ENCODE assay signal across 12 cellular contexts in genomic region chr14:96176811-96177211, GRCh38. TPM values are rescaled to one million over a fixed set of nuclear protein-coding genes. Genes with fewer than 3 reads are reported as not detected.
A peak's percentile ranks its signal among the peaks of the same experiment; 100 is the strongest.
DNase-seq lines count a peak whose midpoint lies in the region; ATAC-seq, FAIRE-seq and TF ChIP-seq lines count a peak whose summit lies in the region.
"Had no signal": no experiment of that assay in that cellular context is flagged by ENCODE, and none has a peak within 500 bp of the region (broad histone marks: within the 10 kb centered on the region; RNA-seq: fewer than 3 reads in every experiment).

No MANE protein-coding gene starts in this region.

- no peaks in the 10 kb centered on the region for H3K36me3 Mint-ChIP-seq in T-cell
- H3K36me3 Mint-ChIP-seq in naive thymus-derived CD8-positive, alpha-beta T cell: no peaks in the 10 kb centered on the region
- H3K36me3 Mint-ChIP-seq: brain had no signal

- no peak overlapping the region for H3K27ac Mint-ChIP-seq in T-cell
- H3K27ac Mint-ChIP-seq in naive thymus-derived CD8-positive, alpha-beta T cell: no peak overlapping the region
- H3K27ac Mint-ChIP-seq: T-helper 1 cell treated with Interleukin-12 subunit alpha and Interleukin-12 subunit beta and Interleukin-4 antibody, amounts not matched to agents 30 μg/mL and 1 μg/mL, for 36 hours had no signal

- intact Hi-C loops in kidney (cut with DNase I): no loop called here
- intact Hi-C loops in thyroid gland (cut with DNase I): no loop called here

- no peaks in the 10 kb centered on the region for H3K27me3 ChIP-seq in thyroid gland

- TF ChIP-seq CTCF in choroid plexus epithelial cell (conservative IDR thresholded peaks at IDR 0.05; ENCODE audit: low read depth, low read length) (no peak), kidney (IDR thresholded peaks at IDR 0.05; ENCODE audit: borderline replicate concordance, extremely low read depth, insufficient read depth) (no peak), thyroid gland (IDR thresholded peaks at IDR 0.05) (no peak)

- POLR2A ChIA-PET in T-cell (lab: Charles Lee): no interaction called here
- POLR2A ChIA-PET in naive thymus-derived CD8-positive, alpha-beta T cell (lab: Charles Lee): no interaction called here

- H3K36me3 ChIP-seq in kidney (ENCODE audit: control insufficient read depth in 1 of 2, insufficient read depth in 2 of 2, low read length in 2 of 2) (no peaks in the 10 kb centered on the region), thyroid gland (no peaks in the 10 kb centered on the region)

- no peak overlapping the region for H3K27ac ChIP-seq in kidney (ENCODE audit: low read depth in 2 of 2, low read length in 2 of 2)
- H3K27ac ChIP-seq in thyroid gland: peak overlapping the region in 1 of 3 donors; percentile 22

- H3K9me3 Mint-ChIP-seq in T-cell: peaks cover 0 to 3% (median 0%) of the 10 kb centered on the region in 3 donors
- H3K9me3 Mint-ChIP-seq in naive thymus-derived CD8-positive, alpha-beta T cell: no peaks in the 10 kb centered on the region
- H3K9me3 Mint-ChIP-seq: T-helper 1 cell treated with Interleukin-12 subunit alpha and Interleukin-12 subunit beta and Interleukin-4 antibody, amounts not matched to agents 30 μg/mL and 1 μg/mL, for 36 hours had no signal

- ATAC-seq in T-cell (replicated peaks in 1 of 4): no peak
- no peak for ATAC-seq in naive thymus-derived CD8-positive, alpha-beta T cell

- H3K4me1 Mint-ChIP-seq in T-cell: peaks cover 0 to 11% (median 8%) of the 10 kb centered on the region in 3 donors
- H3K4me1 Mint-ChIP-seq in naive thymus-derived CD8-positive, alpha-beta T cell: peaks cover 0 to 8% (median 5%) of the 10 kb centered on the region in 4 donors

- WGBS in thyroid gland, 2 donors: 8 to 18% methylated on average over 8 of the region's 8 CpGs

- DNase-seq in HTR-8/SVneo (ENCODE audit: insufficient read length, low spot score): no peak
- peak; percentile 78 for DNase-seq in choroid plexus epithelial cell (ENCODE audit: low read depth)
- peak; percentile 30 for DNase-seq in kidney
- DNase-seq in thyroid gland: peak; percentile 60 to 67
- no peak for DNase-seq in stimulated activated CD4-positive, alpha-beta T cell treated with anti-CD3 and anti-CD28 coated beads, Interleukin-2, amount 100 ng/mL, for 48 hours
- DNase-seq in NAMALWA (ENCODE audit: low spot score): no peak
- no peak for DNase-seq in T-cell
- no peak for DNase-seq in naive thymus-derived CD8-positive, alpha-beta T cell
- DNase-seq: Kasumi-1 had no signal

- TF ChIP-seq POLR2A in thyroid gland (IDR thresholded peaks at IDR 0.05): no peak

- CTCF ChIA-PET in T-cell (lab: Charles Lee): no interaction called here

- no peak overlapping the region for H3K9ac ChIP-seq in kidney (ENCODE audit: low read length in 2 of 2)

- H3K27me3 Mint-ChIP-seq in T-cell: peaks cover 19 to 28% of the 10 kb centered on the region in 2 donors
- H3K27me3 Mint-ChIP-seq in naive thymus-derived CD8-positive, alpha-beta T cell: peaks cover 15 to 28% (median 23%) of the 10 kb centered on the region in 5 donors

- H3K4me1 ChIP-seq in kidney (ENCODE audit: control insufficient read depth in 1 of 2, insufficient read depth in 1 of 2, low read depth in 1 of 2, low read length in 2 of 2): peaks cover 0 to 2% of the 10 kb centered on the region in 2 donors
- peaks cover 17 to 29% of the 10 kb centered on the region in 2 donors for H3K4me1 ChIP-seq in thyroid gland

- H3K9me3 ChIP-seq in kidney (ENCODE audit: control insufficient read depth in 1 of 2, low read length in 2 of 2) (no peaks in the 10 kb centered on the region), thyroid gland (no peaks in the 10 kb centered on the region)

- FAIRE-seq in HTR-8/SVneo (lab: Jason Lieb, UNC) (peak; percentile 86), kidney (lab: Jason Lieb, UNC) (no peak)
- FAIRE-seq: H54 had no signal

- H3K4me3 Mint-ChIP-seq in T-cell: no peak overlapping the region
- H3K4me3 Mint-ChIP-seq in naive thymus-derived CD8-positive, alpha-beta T cell: no peak overlapping the region
- H3K4me3 Mint-ChIP-seq: brain; T-helper 1 cell treated with Interleukin-12 subunit alpha and Interleukin-12 subunit beta and Interleukin-4 antibody, amounts not matched to agents 30 μg/mL and 1 μg/mL, for 36 hours had no signal

- H3K4me3 ChIP-seq in choroid plexus epithelial cell (ENCODE audit: low read depth, low read length) (no peak overlapping the region), kidney (ENCODE audit: low read length in 2 of 2) (no peak overlapping the region), thyroid gland (replicated peaks in 1 of 3) (no peak overlapping the region)

RNA-seq across cellular contexts. Expression of gene BDKRB2, which starts 27.8 kb away (rescaled TPM):
- total RNA-seq in kidney: 16.1 TPM
- 7.4 TPM for polyA plus RNA-seq in kidney (ENCODE audit: insufficient read depth, low read depth, low replicate concordance)
- 1 to 10 TPM; 3.2 to 9.9 (median 5.3) TPM for total RNA-seq in thyroid gland
- total RNA-seq in T-cell: under 1 TPM in 2 of 5 donors, not detected in 3; 0.06 to 0.09 TPM
- not detected for total RNA-seq in naive thymus-derived CD8-positive, alpha-beta T cell
- not detected for polyA plus RNA-seq in naive thymus-derived CD8-positive, alpha-beta T cell

Comparison
In these comparisons a context has a peak if more than half of its experiments do, and no peak if none do; other contexts are left out.
1. DNase-seq: peak in choroid plexus epithelial cell (single experiment), kidney (single experiment) and thyroid gland (2 of 2); none in HTR-8/SVneo (single experiment), stimulated activated CD4-positive, alpha-beta T cell treated with anti-CD3 and anti-CD28 coated beads, Interleukin-2, amount 100 ng/mL, for 48 hours (0 of 2), NAMALWA (single experiment), T-cell (0 of 34) and naive thymus-derived CD8-positive, alpha-beta T cell (0 of 10).